Comparison of ENCODE assay signal across 9 cellular contexts in genomic region chr17:44971776-44972483, GRCh38. TPM values are rescaled to one million over a fixed set of nuclear protein-coding genes. Genes with fewer than 3 reads are reported as not detected.
A peak's percentile ranks its signal among the peaks of the same experiment; 100 is the strongest.
DNase-seq lines count a peak whose midpoint lies in the region; ATAC-seq and TF ChIP-seq lines count a peak whose summit lies in the region.
"Had no signal": no experiment of that assay in that cellular context is flagged by ENCODE, and none has a peak within 500 bp of the region (broad histone marks: within the 10 kb centered on the region; RNA-seq: fewer than 3 reads in every experiment).

No MANE protein-coding gene starts in this region.

- peaks cover 19% of the 10 kb centered on the region for H3K4me1 ChIP-seq in ACC112 (ENCODE audit: control insufficient read depth, insufficient read depth, low read length, unreplicated experiment)
- H3K4me1 ChIP-seq in HUES48 (ENCODE audit: control insufficient read depth, insufficient read depth, low read length): peaks cover 26% of the 10 kb centered on the region
- H3K4me1 ChIP-seq in upper lobe of left lung: peaks cover 24 to 34% (median 28%) of the 10 kb centered on the region in 4 donors
- peaks cover 0 to 39% of the 10 kb centered on the region in 2 donors for H3K4me1 ChIP-seq in right atrium auricular region

- no peaks in the 10 kb centered on the region for H3K36me3 ChIP-seq in ACC112 (ENCODE audit: insufficient read depth, low read length)
- no peaks in the 10 kb centered on the region for H3K36me3 ChIP-seq in HUES48 (ENCODE audit: control insufficient read depth, insufficient read depth, low read length)
- H3K36me3 ChIP-seq in upper lobe of left lung: no peaks in the 10 kb centered on the region
- no peaks in the 10 kb centered on the region for H3K36me3 ChIP-seq in right atrium auricular region

- H3K27me3 ChIP-seq in ACC112 (ENCODE audit: insufficient read depth, low read length): peaks cover 23% of the 10 kb centered on the region
- H3K27me3 ChIP-seq in HUES48 (ENCODE audit: control insufficient read depth, insufficient read depth, low read length): peaks cover 35% of the 10 kb centered on the region
- peaks cover 0 to 30% (median 20%) of the 10 kb centered on the region in 4 donors for H3K27me3 ChIP-seq in upper lobe of left lung
- H3K27me3 ChIP-seq in right atrium auricular region: peaks cover 5 to 8% of the 10 kb centered on the region in 2 donors

- peaks cover 10% of the 10 kb centered on the region for H3K27me3 Mint-ChIP-seq in activated naive CD4-positive, alpha-beta T cell treated with anti-CD3 and anti-CD28 coated beads, Interleukin-2, amount 50 U/mL, for 24 hours
- H3K27me3 Mint-ChIP-seq in neural crest cell (ENCODE audit: low read depth): peaks cover 65% of the 10 kb centered on the region

- no peak for DNase-seq in neural crest cell (ENCODE audit: low read depth, low spot score)
- no peak for DNase-seq in upper lobe of left lung
- no peak for DNase-seq in right atrium auricular region (ENCODE audit: low spot score)
- DNase-seq: Calu3 had no signal

- TF ChIP-seq CTCF in neural crest cell (conservative IDR thresholded peaks at IDR 0.05) (no peak), upper lobe of left lung (IDR thresholded peaks at IDR 0.05) (no peak), right atrium auricular region (IDR thresholded peaks at IDR 0.05) (no peak)

- ATAC-seq in upper lobe of left lung (ENCODE audit: low FRiP score in 2 of 2) (no peak), GM21367 (IDR thresholded peaks at IDR 0.05; ENCODE audit: unreplicated experiment) (no peak), HG03280 (IDR thresholded peaks at IDR 0.05; ENCODE audit: unreplicated experiment) (no peak)

- H2AFZ ChIP-seq in ACC112 (ENCODE audit: low read length, unreplicated experiment): no peak overlapping the region

- no peaks in the 10 kb centered on the region for H3K79me2 ChIP-seq in ACC112 (ENCODE audit: control insufficient read depth, insufficient read depth, low read length, unreplicated experiment)

- no peaks in the 10 kb centered on the region for H3K9me3 Mint-ChIP-seq in activated naive CD4-positive, alpha-beta T cell treated with anti-CD3 and anti-CD28 coated beads, Interleukin-2, amount 50 U/mL, for 24 hours
- H3K9me3 Mint-ChIP-seq in neural crest cell: no peaks in the 10 kb centered on the region

- H3K4me1 Mint-ChIP-seq in activated naive CD4-positive, alpha-beta T cell treated with anti-CD3 and anti-CD28 coated beads, Interleukin-2, amount 50 U/mL, for 24 hours: peaks cover 26% of the 10 kb centered on the region
- H3K4me1 Mint-ChIP-seq in neural crest cell: peaks cover 15% of the 10 kb centered on the region

- WGBS in upper lobe of left lung, 2 donors: 70 to 73% methylated on average over 8 of the region's 8 CpGs

- H3K36me3 Mint-ChIP-seq in activated naive CD4-positive, alpha-beta T cell treated with anti-CD3 and anti-CD28 coated beads, Interleukin-2, amount 50 U/mL, for 24 hours: no peaks in the 10 kb centered on the region
- no peaks in the 10 kb centered on the region for H3K36me3 Mint-ChIP-seq in neural crest cell (ENCODE audit: low read depth)

- TF ChIP-seq EP300 in upper lobe of left lung (IDR thresholded peaks at IDR 0.05): no peak

- H3K4me3 ChIP-seq in ACC112 (ENCODE audit: low read depth, low read length) (no peak overlapping the region), HUES48 (ENCODE audit: low read depth, low read length) (peak overlapping the region; percentile 50), upper lobe of left lung (no peak overlapping the region), right atrium auricular region (no peak overlapping the region)

- H3K9me3 ChIP-seq in HUES48 (ENCODE audit: control insufficient read depth, insufficient read depth, low read length): no peaks in the 10 kb centered on the region
- no peaks in the 10 kb centered on the region for H3K9me3 ChIP-seq in upper lobe of left lung
- no peaks in the 10 kb centered on the region for H3K9me3 ChIP-seq in right atrium auricular region

- no peak overlapping the region for H3K4me3 Mint-ChIP-seq in activated naive CD4-positive, alpha-beta T cell treated with anti-CD3 and anti-CD28 coated beads, Interleukin-2, amount 50 U/mL, for 24 hours
- peak overlapping the region; percentile 57 for H3K4me3 Mint-ChIP-seq in neural crest cell

- H3K27ac ChIP-seq in ACC112 (ENCODE audit: low read depth, low read length) (peak overlapping the region; percentile 38; the same call in 1 of the 2 replicates), HUES48 (ENCODE audit: low read depth, low read length) (peak overlapping the region; percentile 87), upper lobe of left lung (no peak overlapping the region), right atrium auricular region (no peak overlapping the region)

- H3K9ac ChIP-seq in HUES48 (ENCODE audit: low read depth, low read length): no peak overlapping the region

- no peak for TF ChIP-seq POLR2A in upper lobe of left lung (IDR thresholded peaks at IDR 0.05)

- H3K27ac Mint-ChIP-seq in activated naive CD4-positive, alpha-beta T cell treated with anti-CD3 and anti-CD28 coated beads, Interleukin-2, amount 50 U/mL, for 24 hours: peak overlapping the region; percentile 1
- H3K27ac Mint-ChIP-seq in neural crest cell (ENCODE audit: unreplicated experiment): no peak overlapping the region

RNA-seq across cellular contexts. Expression of gene C1QL1, which starts 3.8 kb away (rescaled TPM):
- total RNA-seq in neural crest cell: 7.1 and 7.7 TPM in 2 replicates
- under 1 TPM in 1 of 6 donors, not detected in 5; 0.44 TPM for total RNA-seq in upper lobe of left lung
- 1 to 10 TPM; 1.6 to 3.6 TPM for total RNA-seq in right atrium auricular region

RNA-seq across cellular contexts. Expression of gene KIF18B, which starts 24.4 kb away (rescaled TPM):
- total RNA-seq in neural crest cell (87.3 and 93.1 TPM in 2 replicates), upper lobe of left lung (1 to 10 TPM in 4 of 6 donors, under 1 TPM in 2; 0.49 to 2.9 (median 1.3) TPM), right atrium auricular region (under 1 TPM; 0.12 to 0.44 TPM)

RNA-seq across cellular contexts. Expression of gene GFAP, which starts 56.6 kb away (rescaled TPM):
- not detected in 2 replicates for total RNA-seq in neural crest cell
- not detected for total RNA-seq in upper lobe of left lung
- total RNA-seq in right atrium auricular region: 1 to 10 TPM; 4.6 to 5.3 TPM
- total RNA-seq: Calu3 had no signal

Comparison
In these comparisons a context has a peak if more than half of its experiments do, and no peak if none do; other contexts are left out.
1. H3K27ac ChIP-seq: peak in ACC112 (single experiment) and HUES48 (single experiment); none in upper lobe of left lung (0 of 4) and right atrium auricular region (0 of 2).
2. RNA of gene KIF18B, which starts 24.4 kb away (total RNA-seq): 87.3 to 93.1 TPM in neural crest cell; 0.49 to 2.9 TPM in upper lobe of left lung and 0.12 to 0.44 TPM in right atrium auricular region; every median in the first group is over 10 times any median in the second.